ENCODE assay signal across 33 cellular contexts in genomic region chr18:52152036-52152435, GRCh38.
DNase-seq lines count a peak whose midpoint lies in the region; ATAC-seq, FAIRE-seq and TF ChIP-seq lines count a peak whose summit lies in the region.
"Had no signal": no experiment of that assay in that cellular context is flagged by ENCODE, and none has a peak within 500 bp of the region (broad histone marks: within the 10 kb centered on the region; RNA-seq: fewer than 3 reads in every experiment).

No MANE protein-coding gene starts in this region.

- H3K4me1 ChIP-seq in testis: no peaks in the 10 kb centered on the region
- H3K4me1 ChIP-seq in kidney (ENCODE audit: control insufficient read depth in 1 of 2, insufficient read depth in 1 of 2, low read depth in 1 of 2, low read length in 2 of 2): no peaks in the 10 kb centered on the region
- H3K4me1 ChIP-seq: A549, body of pancreas, left lung, prostate gland had no signal

- no peaks in the 10 kb centered on the region for H3K9me3 ChIP-seq in testis
- peaks cover 0 to 6% of the 10 kb centered on the region in 2 donors for H3K9me3 ChIP-seq in kidney (ENCODE audit: control insufficient read depth in 1 of 2, low read length in 2 of 2)
- H3K9me3 ChIP-seq: A549, body of pancreas, prostate gland had no signal

- TF ChIP-seq POLR2A in testis (IDR thresholded peaks at IDR 0.05): no peak

- H3K9ac ChIP-seq in kidney (ENCODE audit: low read length in 2 of 2): no peak overlapping the region

- peak; percentile 53 for ATAC-seq in GM21423 (IDR thresholded peaks at IDR 0.05; ENCODE audit: unreplicated experiment)
- ATAC-seq in HG03442 (IDR thresholded peaks at IDR 0.05; ENCODE audit: unreplicated experiment): no peak
- ATAC-seq: A549; body of pancreas; GM23338; left lung; Right ventricle myocardium inferior; SK-N-SH treated with all-trans-retinoic acid at 6 μM for 48 hours; stimulated activated naive CD8-positive, alpha-beta T cell treated with anti-CD3 and anti-CD28 coated beads, Interleukin-15, Interleukin-2, amounts not matched to agents 100 U/mL and 50 U/mL, for 24 hours; T-helper 17 cell had no signal

- no peak for TF ChIP-seq CTCF in GM12865 (IDR thresholded peaks at IDR 0.05; ENCODE audit: insufficient read depth, low read depth, low read length, missing control alignments)
- no peak for TF ChIP-seq CTCF in kidney epithelial cell (IDR thresholded peaks at IDR 0.05; ENCODE audit: insufficient read depth, low read length, poor library complexity, severe bottlenecking)
- TF ChIP-seq CTCF in testis (IDR thresholded peaks at IDR 0.05): no peak
- no peak for TF ChIP-seq CTCF in kidney (IDR thresholded peaks at IDR 0.05; ENCODE audit: borderline replicate concordance, extremely low read depth, insufficient read depth)

- H3K4me3 ChIP-seq in GM12865 (ENCODE audit: low read depth, low read length) (no peak overlapping the region), kidney epithelial cell (ENCODE audit: low read depth, low read length) (no peak overlapping the region), testis (no peak overlapping the region), kidney (ENCODE audit: low read length in 2 of 2) (no peak overlapping the region)
- H3K4me3 ChIP-seq: A549, body of pancreas, GM23338, left lung, prostate gland had no signal

- no peak overlapping the region for H3K27ac ChIP-seq in testis
- H3K27ac ChIP-seq in kidney (ENCODE audit: low read depth in 2 of 2, low read length in 2 of 2): no peak overlapping the region
- H3K27ac ChIP-seq: A549, body of pancreas, left lung, prostate gland had no signal

- FAIRE-seq in kidney (lab: Jason Lieb, UNC): no peak
- FAIRE-seq: A549, endothelial cell of umbilical vein had no signal

- WGBS in testis, 2 donors: 83 to 84% methylated on average over 3 of the region's 3 CpGs

- H3K36me3 ChIP-seq in kidney epithelial cell (ENCODE audit: control insufficient read depth, insufficient read depth, low read length) (no peaks in the 10 kb centered on the region), testis (ENCODE audit: low read depth, missing control alignments) (no peaks in the 10 kb centered on the region), kidney (ENCODE audit: control insufficient read depth in 1 of 2, insufficient read depth in 2 of 2, low read length in 2 of 2) (no peaks in the 10 kb centered on the region)
- H3K36me3 ChIP-seq: left lung, prostate gland had no signal

- H3K27me3 ChIP-seq in kidney epithelial cell (ENCODE audit: control insufficient read depth, insufficient read depth, low read length) (no peaks in the 10 kb centered on the region), testis (no peaks in the 10 kb centered on the region)
- H3K27me3 ChIP-seq: body of pancreas, left lung had no signal

- DNase-seq in GM12865 (ENCODE audit: low read depth) (peak; percentile 4), NAMALWA (ENCODE audit: low spot score) (peak; percentile 8), kidney epithelial cell (ENCODE audit: low read depth) (peak; percentile 5), MV-4-11 (lab: John Stamatoyannopoulos, UW) (no peak), testis (no peak), kidney (no peak)
- DNase-seq: activated CD4-positive, CD25-positive, alpha-beta regulatory T cell treated with anti-CD3 and anti-CD28 coated beads, Interleukin-2, amount 50 U/mL, for 72 hours; activated effector memory CD4-positive, alpha-beta T cell treated with Interleukin-2 at 50 U/mL for 16 hours; activated naive CD8-positive, alpha-beta T cell treated with anti-CD3 and anti-CD28 coated beads for 36 hours; activated T-cell treated with anti-CD3 and anti-CD28 coated beads for 4 hours; body of pancreas; cerebellar nuclear complex; HFFc6; hippocampal formation; immature natural killer cell; IMR-90; left lung; naive B cell; NCI-H1417; NCI-H2081; NCI-H226; NCI-H82; stimulated activated CD4-positive, alpha-beta T cell treated with anti-CD3 and anti-CD28 coated beads, Interleukin-15, amount 100 ng/mL, for 24 hours; stimulated activated naive CD8-positive, alpha-beta T cell treated with anti-CD3 and anti-CD28 coated beads, Interleukin-15, Interleukin-2, amounts not matched to agents 100 U/mL and 50 U/mL, for 24 hours; T-helper 17 cell had no signal

- intact Hi-C loops in testis (cut with DNase I; ENCODE audit: low total_unique reads) (no loop called here), kidney (cut with DNase I) (no loop called here)

Comparison
In these comparisons a context has a peak if more than half of its experiments do, and no peak if none do; other contexts are left out.
1. DNase-seq: peak in GM12865 (single experiment), NAMALWA (single experiment) and kidney epithelial cell (single experiment); none in MV-4-11 (single experiment), testis (single experiment) and kidney (single experiment).